Comparison of ENCODE assay signal across 18 cellular contexts in genomic region chr16:89000207-89000959, GRCh38. TPM values are rescaled to one million over a fixed set of nuclear protein-coding genes. Genes with fewer than 3 reads are reported as not detected.
A peak's percentile ranks its signal among the peaks of the same experiment; 100 is the strongest.
DNase-seq lines count a peak whose midpoint lies in the region; ATAC-seq and TF ChIP-seq lines count a peak whose summit lies in the region.
"Had no signal": no experiment of that assay in that cellular context is flagged by ENCODE, and none has a peak within 500 bp of the region (broad histone marks: within the 10 kb centered on the region; RNA-seq: fewer than 3 reads in every experiment).

No MANE protein-coding gene starts in this region.

- peaks cover 4 to 19% (median 10%) of the 10 kb centered on the region in 3 donors for H3K4me1 Mint-ChIP-seq in CD8-positive, alpha-beta memory T cell
- H3K4me1 Mint-ChIP-seq in activated T-cell treated with anti-CD3 and anti-CD28 coated beads, Interleukin-2, amount 50 U/mL, for 4 hours (ENCODE audit: low read depth) = peaks cover 13% of the 10 kb centered on the region
- H3K4me1 Mint-ChIP-seq in naive thymus-derived CD4-positive, alpha-beta T cell = peaks cover under 1 to 26% (median 18%) of the 10 kb centered on the region in 7 donors

- H4K91ac ChIP-seq in mesenchymal stem cell (ENCODE audit: low read length) = no peak overlapping the region

- no peak overlapping the region for H3K14ac ChIP-seq in mesenchymal stem cell (ENCODE audit: low read length in 2 of 2)

- H2BK12ac ChIP-seq in mesenchymal stem cell (ENCODE audit: low read length in 2 of 2) = no peak overlapping the region

- no peak overlapping the region for H3K4me3 ChIP-seq in CD8-positive, alpha-beta memory T cell (ENCODE audit: low read length)
- no peak overlapping the region for H3K4me3 ChIP-seq in naive thymus-derived CD4-positive, alpha-beta T cell (ENCODE audit: low read length)
- no peak overlapping the region for H3K4me3 ChIP-seq in mesenchymal stem cell (ENCODE audit: insufficient read depth in 1 of 2, low read depth in 1 of 2, low read length in 2 of 2)
- H3K4me3 ChIP-seq: left lung, thoracic aorta had no signal

- no peaks in the 10 kb centered on the region for H3K79me1 ChIP-seq in mesenchymal stem cell (replicated peaks; ENCODE audit: low read length, poor library complexity, severe bottlenecking)

- no peaks in the 10 kb centered on the region for H3K36me3 ChIP-seq in CD8-positive, alpha-beta memory T cell (ENCODE audit: insufficient read depth, low read length)
- H3K36me3 ChIP-seq in naive thymus-derived CD4-positive, alpha-beta T cell (ENCODE audit: control insufficient read depth in 2 of 3, insufficient read depth in 3 of 3, low read length in 3 of 3) = no peaks in the 10 kb centered on the region
- H3K36me3 ChIP-seq in mesenchymal stem cell (ENCODE audit: control insufficient read depth in 1 of 2, insufficient read depth in 2 of 2, low read depth in 1 of 2, low read length in 2 of 2) = no peaks in the 10 kb centered on the region
- H3K36me3 ChIP-seq: left lung, thoracic aorta had no signal

- H3K4me1 ChIP-seq in CD8-positive, alpha-beta memory T cell (ENCODE audit: insufficient read depth, low read length) = no peaks in the 10 kb centered on the region
- no peaks in the 10 kb centered on the region for H3K4me1 ChIP-seq in naive thymus-derived CD4-positive, alpha-beta T cell (ENCODE audit: control insufficient read depth in 2 of 2, insufficient read depth in 2 of 2, low read length in 2 of 2)
- peaks cover 3% of the 10 kb centered on the region for H3K4me1 ChIP-seq in mesenchymal stem cell (ENCODE audit: control insufficient read depth, insufficient read depth, low read depth, low read length)

- no peak overlapping the region for H4K8ac ChIP-seq in mesenchymal stem cell (ENCODE audit: low read length)

- H3K23ac ChIP-seq in mesenchymal stem cell (ENCODE audit: low read length in 2 of 2) = no peak overlapping the region

- H3K27me3 Mint-ChIP-seq in CD8-positive, alpha-beta memory T cell = peaks cover 19 to 40% of the 10 kb centered on the region in 2 donors
- peaks cover 25% of the 10 kb centered on the region for H3K27me3 Mint-ChIP-seq in activated T-cell treated with anti-CD3 and anti-CD28 coated beads, Interleukin-2, amount 50 U/mL, for 4 hours (ENCODE audit: low read depth)
- peaks cover 15 to 20% (median 19%) of the 10 kb centered on the region in 5 donors for H3K27me3 Mint-ChIP-seq in naive thymus-derived CD4-positive, alpha-beta T cell

- no peak overlapping the region for H2BK5ac ChIP-seq in mesenchymal stem cell (ENCODE audit: low read depth, low read length, poor library complexity, severe bottlenecking)

- peak; percentile 24 for DNase-seq in activated T-cell treated with anti-CD3 and anti-CD28 coated beads for 4 hours
- no peak for DNase-seq in activated T-cell treated with anti-CD3 and anti-CD28 coated beads, Interleukin-2, amount 50 U/mL, for 1 hour
- DNase-seq in CD8-positive, alpha-beta memory T cell = no peak
- peak; percentile 42 for DNase-seq in activated T-cell treated with anti-CD3 and anti-CD28 coated beads, Interleukin-2, amount 50 U/mL, for 4 hours
- no peak for DNase-seq in naive thymus-derived CD4-positive, alpha-beta T cell
- DNase-seq in GM13977 (ENCODE audit: low spot score) = no peak
- DNase-seq in NCI-H526 (lab: John Stamatoyannopoulos, UW) = no peak
- no peak for DNase-seq in mesenchymal stem cell
- DNase-seq: MM.1S; NCI-H1694 treated with DMSO at 0.1 percent for 48 hours; NK-92 treated with Interleukin-12 subunit alpha and Interleukin-12 subunit beta, amount 100 ng/mL, for 24 hours had no signal

- no peak overlapping the region for H2AK5ac ChIP-seq in mesenchymal stem cell (ENCODE audit: low read length, severe bottlenecking)

- CTCF ChIA-PET in CD8-positive, alpha-beta memory T cell (lab: Charles Lee) = no interaction called here
- CTCF ChIA-PET in naive thymus-derived CD4-positive, alpha-beta T cell (lab: Charles Lee) = no interaction called here

- H2AFZ ChIP-seq in mesenchymal stem cell (ENCODE audit: low read depth, low read length) = no peak overlapping the region

- no peak overlapping the region for H3K18ac ChIP-seq in mesenchymal stem cell (ENCODE audit: low read depth in 1 of 2, low read length in 2 of 2)

- no peak for TF ChIP-seq CTCF in GM13977 (IDR thresholded peaks at IDR 0.05; ENCODE audit: extremely low read depth, insufficient read depth, missing control alignments)

- 79% methylated on average over 36 of the region's 36 CpGs for WGBS in mesenchymal stem cell

- H3K9ac ChIP-seq in mesenchymal stem cell (ENCODE audit: low read length) = no peak overlapping the region

- no peak overlapping the region for H3K4ac ChIP-seq in mesenchymal stem cell (ENCODE audit: low read depth in 1 of 2, low read length in 2 of 2)

- peaks cover 3 to 9% (median 7%) of the 10 kb centered on the region in 5 donors for H3K9me3 Mint-ChIP-seq in CD8-positive, alpha-beta memory T cell
- peaks cover 5% of the 10 kb centered on the region for H3K9me3 Mint-ChIP-seq in activated T-cell treated with anti-CD3 and anti-CD28 coated beads, Interleukin-2, amount 50 U/mL, for 4 hours
- H3K9me3 Mint-ChIP-seq in naive thymus-derived CD4-positive, alpha-beta T cell = peaks cover 4 to 25% (median 14%) of the 10 kb centered on the region in 11 donors

- POLR2A ChIA-PET in CD8-positive, alpha-beta memory T cell (lab: Charles Lee) = no interaction called here
- POLR2A ChIA-PET in naive thymus-derived CD4-positive, alpha-beta T cell (lab: Charles Lee) = no interaction called here

- intact Hi-C loops in naive thymus-derived CD4-positive, alpha-beta T cell (cut with micrococcal nuclease) = no loop called here

- H2BK120ac ChIP-seq in mesenchymal stem cell (ENCODE audit: low read depth, low read length) = no peak overlapping the region

- peaks cover 0 to 2% (median 0%) of the 10 kb centered on the region in 3 donors for H3K36me3 Mint-ChIP-seq in CD8-positive, alpha-beta memory T cell
- peaks cover 3% of the 10 kb centered on the region for H3K36me3 Mint-ChIP-seq in activated T-cell treated with anti-CD3 and anti-CD28 coated beads, Interleukin-2, amount 50 U/mL, for 4 hours (ENCODE audit: insufficient read depth)
- peaks cover 0 to 5% (median 5%) of the 10 kb centered on the region in 5 donors for H3K36me3 Mint-ChIP-seq in naive thymus-derived CD4-positive, alpha-beta T cell

- peak overlapping the region; percentile 33 for H3K27ac ChIP-seq in CD8-positive, alpha-beta memory T cell (ENCODE audit: low read depth, low read length)
- H3K27ac ChIP-seq in naive thymus-derived CD4-positive, alpha-beta T cell (ENCODE audit: low read depth, low read length) = no peak overlapping the region
- no peak overlapping the region for H3K27ac ChIP-seq in mesenchymal stem cell (ENCODE audit: low read length, poor library complexity, severe bottlenecking)
- H3K27ac ChIP-seq: left lung, thoracic aorta had no signal

- peak overlapping the region in 5 of 7 donors; percentile 21 to 76 (median 71) for H3K4me3 Mint-ChIP-seq in CD8-positive, alpha-beta memory T cell
- no peak overlapping the region for H3K4me3 Mint-ChIP-seq in activated T-cell treated with anti-CD3 and anti-CD28 coated beads, Interleukin-2, amount 50 U/mL, for 4 hours
- peak overlapping the region; percentile 7 to 80 (median 66) for H3K4me3 Mint-ChIP-seq in naive thymus-derived CD4-positive, alpha-beta T cell

- no peaks in the 10 kb centered on the region for H3K27me3 ChIP-seq in CD8-positive, alpha-beta memory T cell (ENCODE audit: insufficient read depth, low read length, poor library complexity, severe bottlenecking)
- no peaks in the 10 kb centered on the region for H3K27me3 ChIP-seq in naive thymus-derived CD4-positive, alpha-beta T cell (ENCODE audit: control insufficient read depth in 2 of 2, insufficient read depth in 2 of 2, low read length in 2 of 2)
- H3K27me3 ChIP-seq in mesenchymal stem cell (ENCODE audit: control insufficient read depth in 1 of 2, insufficient read depth in 1 of 2, low read length in 2 of 2) = peaks cover 10 to 52% of the 10 kb centered on the region in 2 experiments

- peaks cover 5% of the 10 kb centered on the region for H3K9me3 ChIP-seq in CD8-positive, alpha-beta memory T cell (ENCODE audit: low read length)
- peaks cover 0 to 24% (median 0%) of the 10 kb centered on the region in 3 experiments for H3K9me3 ChIP-seq in naive thymus-derived CD4-positive, alpha-beta T cell (ENCODE audit: control insufficient read depth in 2 of 3, low read length in 3 of 3)
- peaks cover 31% of the 10 kb centered on the region for H3K9me3 ChIP-seq in mesenchymal stem cell (ENCODE audit: control insufficient read depth, low read length)

- in situ Hi-C loops in GM13977 (cut with MboI; ENCODE audit: low pct_unique_long_range_greater_than_20kb, low sequenced_read_pairs, unreplicated experiment) = no loop called here

- H3K4me2 ChIP-seq in mesenchymal stem cell (ENCODE audit: low read length, poor library complexity, severe bottlenecking) = no peak overlapping the region

- ATAC-seq in activated T-cell treated with anti-CD3 and anti-CD28 coated beads, Interleukin-2, amount 50 U/mL, for 4 hours = no peak
- no peak for ATAC-seq in naive thymus-derived CD4-positive, alpha-beta T cell
- ATAC-seq: HepG2, left lung, sciatic nerve had no signal

- H3K27ac Mint-ChIP-seq in CD8-positive, alpha-beta memory T cell = peak overlapping the region in 2 of 8 donors; percentile 39 to 70
- H3K27ac Mint-ChIP-seq in naive thymus-derived CD4-positive, alpha-beta T cell = peak overlapping the region in 8 of 9 donors; percentile 29 to 96 (median 84)

- H2BK15ac ChIP-seq in mesenchymal stem cell (ENCODE audit: low read depth, poor library complexity, severe bottlenecking) = no peak overlapping the region

RNA-seq across cellular contexts. Expression of gene CBFA2T3, which starts 23.4 kb away (rescaled TPM):
- total RNA-seq in CD8-positive, alpha-beta memory T cell = under 1 TPM in 1 of 2 experiments, not detected in 1; 0.22 TPM
- polyA plus RNA-seq in CD8-positive, alpha-beta memory T cell = not detected
- 1 to 10 TPM; 1.0 to 2.0 (median 1.3) TPM for total RNA-seq in activated T-cell treated with anti-CD3 and anti-CD28 coated beads, Interleukin-2, amount 50 U/mL, for 4 hours
- 10 to 100 TPM in 1 of 5 experiments, 1 to 10 TPM in 1, under 1 TPM in 2, not detected in 1; 0.14 to 25.2 (median 3.2) TPM for total RNA-seq in naive thymus-derived CD4-positive, alpha-beta T cell
- polyA plus RNA-seq in naive thymus-derived CD4-positive, alpha-beta T cell = under 1 TPM; 0.17 to 0.26 TPM
- polyA plus RNA-seq in mesenchymal stem cell (2013, experiment 1 of 2) = 0.03 TPM
- polyA plus RNA-seq in mesenchymal stem cell (2013, experiment 2 of 2) = 0.03 TPM
- total RNA-seq: endothelial cell of umbilical vein, fibroblast of villous mesenchyme, HepG2, osteoblast had no signal
- polyA plus RNA-seq: endothelial cell of umbilical vein had no signal

Comparison
In these comparisons a context has a peak if more than half of its experiments do, and no peak if none do; other contexts are left out.
1. DNase-seq: peak in activated T-cell treated with anti-CD3 and anti-CD28 coated beads for 4 hours (single experiment) and activated T-cell treated with anti-CD3 and anti-CD28 coated beads, Interleukin-2, amount 50 U/mL, for 4 hours (single experiment); none in activated T-cell treated with anti-CD3 and anti-CD28 coated beads, Interleukin-2, amount 50 U/mL, for 1 hour (single experiment), CD8-positive, alpha-beta memory T cell (0 of 5), naive thymus-derived CD4-positive, alpha-beta T cell (0 of 9), GM13977 (single experiment), NCI-H526 (0 of 2) and mesenchymal stem cell (single experiment).